Comparison of ENCODE assay signal across 25 cellular contexts in the genomic region with DNA sequence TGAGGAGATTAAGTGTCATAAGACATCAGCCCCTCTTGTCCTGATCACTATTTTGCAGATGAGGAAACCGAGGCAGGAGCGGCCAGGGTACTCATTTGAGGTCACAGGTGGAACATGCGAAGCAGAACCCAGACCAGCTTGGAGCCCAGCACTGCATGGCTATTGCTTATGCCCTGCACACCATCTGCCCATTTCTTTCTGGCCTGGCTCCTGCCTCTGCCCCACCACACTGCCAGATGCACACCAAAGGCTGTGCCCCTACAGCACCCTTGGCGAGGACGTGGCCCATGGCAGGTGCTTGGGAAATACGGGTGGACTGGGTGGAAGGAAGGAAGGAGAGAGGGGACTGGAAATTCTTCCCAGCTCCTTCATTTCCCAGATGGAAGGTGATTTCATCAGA.
"Had no signal": no experiment of that assay in that cellular context is flagged by ENCODE, and none has a peak within 500 bp of the region (broad histone marks: within the 10 kb centered on the region; RNA-seq: fewer than 3 reads in every experiment).

No MANE protein-coding gene starts in this region.

- DNase-seq: colonic mucosa; cortex of kidney; effector CD8-positive, alpha-beta T cell; effector memory CD8-positive, alpha-beta T cell; endodermal cell; erythroblast; esophagus squamous epithelium; foreskin fibroblast; foreskin melanocyte; gastrocnemius medialis; glutamatergic neuron; head of caudate nucleus; heart right ventricle; hippocampal formation; left colon; left ventricle myocardium inferior; lower lobe of right lung; mesenchymal stem cell; mucosa of descending colon; naive B cell had no signal

- H3K4me3 Mint-ChIP-seq: dendritic cell treated with granulocyte-macrophage colony-stimulating factor and Interleukin-4, amounts not matched to agents 40 ng/mL and 50 ng/mL, for 4 days; effector memory CD8-positive, alpha-beta T cell; endodermal cell; mesothelial cell of epicardium; naive B cell had no signal

- H3K9me3 Mint-ChIP-seq: dendritic cell treated with granulocyte-macrophage colony-stimulating factor and Interleukin-4, amounts not matched to agents 40 ng/mL and 50 ng/mL, for 4 days; effector memory CD8-positive, alpha-beta T cell; endodermal cell; mesothelial cell of epicardium had no signal

- H3K4me1 ChIP-seq: esophagus squamous epithelium, heart right ventricle, left ventricle myocardium inferior, lower lobe of right lung had no signal

- H3K27ac ChIP-seq: colonic mucosa, epithelial cell of prostate, esophagus squamous epithelium, gastrocnemius medialis, heart right ventricle, left ventricle myocardium inferior, lower lobe of right lung had no signal

- H3K36me3 Mint-ChIP-seq: mesothelial cell of epicardium, naive B cell had no signal

- H3K27ac Mint-ChIP-seq: dendritic cell treated with granulocyte-macrophage colony-stimulating factor and Interleukin-4, amounts not matched to agents 40 ng/mL and 50 ng/mL, for 4 days; effector memory CD8-positive, alpha-beta T cell; endodermal cell; mesothelial cell of epicardium; naive B cell had no signal

- H3K27me3 Mint-ChIP-seq: dendritic cell treated with granulocyte-macrophage colony-stimulating factor and Interleukin-4, amounts not matched to agents 40 ng/mL and 50 ng/mL, for 4 days; naive B cell had no signal

- ATAC-seq: effector memory CD8-positive, alpha-beta T cell; esophagus mucosa; gastrocnemius medialis; heart right ventricle; left colon; left lobe of liver; lower lobe of right lung; mucosa of descending colon had no signal

- H3K36me3 ChIP-seq: colonic mucosa, esophagus squamous epithelium, gastrocnemius medialis, heart right ventricle, left ventricle myocardium inferior, lower lobe of right lung had no signal

- H3K9me3 ChIP-seq: colonic mucosa, esophagus squamous epithelium, gastrocnemius medialis, mucosa of descending colon had no signal

- H3K27me3 ChIP-seq: colonic mucosa, gastrocnemius medialis had no signal

- H3K4me1 Mint-ChIP-seq: endodermal cell, naive B cell had no signal

- H3K4me3 ChIP-seq: colonic mucosa, esophagus squamous epithelium, gastrocnemius medialis, heart right ventricle, left ventricle myocardium inferior, lower lobe of right lung, mucosa of descending colon had no signal
